ENCODE assay signal across 16 cellular contexts in genomic region chr21:46012154-46012553, GRCh38.
"Had no signal": no experiment of that assay in that cellular context is flagged by ENCODE, and none has a peak within 500 bp of the region (broad histone marks: within the 10 kb centered on the region; RNA-seq: fewer than 3 reads in every experiment).

No MANE protein-coding gene starts in this region.

- H3K27me3 ChIP-seq: esophagus muscularis mucosa, left lung had no signal

- H3K36me3 ChIP-seq: esophagus muscularis mucosa, heart right ventricle, left lung, lower lobe of right lung had no signal

- H3K4me1 ChIP-seq: esophagus muscularis mucosa, foreskin keratinocyte, heart right ventricle, left lung, lower lobe of right lung had no signal

- H3K9me3 ChIP-seq: esophagus muscularis mucosa, lower lobe of right lung had no signal

- DNase-seq: dermis blood vessel endothelial cell; dorsolateral prefrontal cortex; effector CD4-positive, alpha-beta T cell; effector memory CD4-positive, alpha-beta T cell; foreskin keratinocyte; glutamatergic neuron; heart right ventricle; hippocampal formation; left cardiac atrium; left lung; left ventricle myocardium superior; lower lobe of right lung; mesendoderm; midbrain had no signal

- H3K27ac ChIP-seq: coronary artery, dorsolateral prefrontal cortex, esophagus muscularis mucosa, foreskin keratinocyte, heart right ventricle, left lung, lower lobe of right lung had no signal

- H3K4me3 ChIP-seq: coronary artery, dorsolateral prefrontal cortex, esophagus muscularis mucosa, heart right ventricle, left lung, lower lobe of right lung had no signal

- ATAC-seq: foreskin keratinocyte, heart right ventricle, left cardiac atrium, left lung, left ventricle myocardium superior had no signal
